In genomic region chr7:44999245-45000095, GRCh38 we compare ENCODE assay signal across 8 cellular contexts. TPM values are rescaled to one million over a fixed set of nuclear protein-coding genes. Genes with fewer than 3 reads are reported as not detected.
DNase-seq lines count a peak whose midpoint lies in the region; ATAC-seq and TF ChIP-seq lines count a peak whose summit lies in the region.

No MANE protein-coding gene starts in this region.

- H3K36me3 Mint-ChIP-seq in activated naive CD4-positive, alpha-beta T cell treated with anti-CD3 and anti-CD28 coated beads, Interleukin-2, amount 50 U/mL, for 72 hours, result peaks cover 12 to 17% of the 10 kb centered on the region in 2 donors

- TF ChIP-seq POLR2A in testis (IDR thresholded peaks at IDR 0.05), result no peak

- H3K9me3 ChIP-seq in SK-N-SH (no peaks in the 10 kb centered on the region), testis (no peaks in the 10 kb centered on the region)

- peak overlapping the region; percentile 80 to 86 for H3K27ac ChIP-seq in SK-N-SH (ENCODE audit: low read depth in 2 of 2, low read length in 1 of 2)
- peak overlapping the region; percentile 85 to 93 for H3K27ac ChIP-seq in testis

- no peak for TF ChIP-seq RAD21 in SK-N-SH (IDR thresholded peaks at IDR 0.05; ENCODE audit: low read length)

- peaks cover 41% of the 10 kb centered on the region for H3K79me2 ChIP-seq in SK-N-SH (ENCODE audit: insufficient read depth)

- TF ChIP-seq EP300 in SK-N-SH (IDR thresholded peaks at IDR 0.05; ENCODE audit: borderline replicate concordance in 1 of 2, low read depth in 1 of 2, low read length in 1 of 2), result 0 out of 4 replicates have a peak, but pooled peaks of 1 of the 2 experiments have one; percentile 11

- ATAC-seq in HG02588 (IDR thresholded peaks at IDR 0.05; ENCODE audit: unreplicated experiment) (peak; percentile 65), omental fat pad (ENCODE audit: low FRiP score) (peak; percentile 98)
- ATAC-seq in activated naive CD4-positive, alpha-beta T cell treated with anti-CD3 and anti-CD28 coated beads, Interleukin-2, amount 50 U/mL, for 72 hours, result peak; percentile 87 to 91

- peak overlapping the region; percentile 75 for H3K9ac ChIP-seq in SK-N-SH

- H3K4me1 ChIP-seq in SK-N-SH (ENCODE audit: control insufficient read depth in 1 of 2, insufficient read depth in 2 of 2, low read depth in 1 of 2, low read length in 1 of 2) (peaks cover 0 to 10% of the 10 kb centered on the region in 2 experiments; a peak in 3 of 4 replicates), testis (peaks cover 9% of the 10 kb centered on the region)

- intact Hi-C loops in testis (cut with DNase I; ENCODE audit: low total_unique reads), result no loop called here

- no peaks in the 10 kb centered on the region for H3K9me3 Mint-ChIP-seq in activated naive CD4-positive, alpha-beta T cell treated with anti-CD3 and anti-CD28 coated beads, Interleukin-2, amount 50 U/mL, for 72 hours

- H3K27me3 ChIP-seq in GM06990 (replicated peaks; ENCODE audit: control insufficient read depth, insufficient read depth, low read length), result no peaks in the 10 kb centered on the region
- no peaks in the 10 kb centered on the region for H3K27me3 ChIP-seq in SK-N-SH (ENCODE audit: insufficient read depth)
- no peaks in the 10 kb centered on the region for H3K27me3 ChIP-seq in testis

- peak overlapping the region; percentile 80 for H3K4me3 ChIP-seq in GM06990 (replicated peaks; ENCODE audit: low read depth, low read length)
- H3K4me3 ChIP-seq in SK-N-SH (ENCODE audit: low read depth in 2 of 2, low read length in 1 of 2), result peak overlapping the region; percentile 48 to 77
- H3K4me3 ChIP-seq in testis, result peak overlapping the region; percentile 75 to 76

- H3K9me2 ChIP-seq in SK-N-SH, result no peaks in the 10 kb centered on the region

- TF ChIP-seq CTCF in GM06990 (IDR thresholded peaks at IDR 0.05; ENCODE audit: insufficient read depth, low read length, poor library complexity, severe bottlenecking), result no peak
- TF ChIP-seq CTCF in SK-N-SH (IDR thresholded peaks at IDR 0.05), result no peak
- no peak for TF ChIP-seq CTCF in omental fat pad (IDR thresholded peaks at IDR 0.05)
- no peak for TF ChIP-seq CTCF in testis (IDR thresholded peaks at IDR 0.05)

- DNase-seq in GM06990 (ENCODE audit: extremely low read depth, insufficient read length) (peak; percentile 100), NCI-H1092 (lab: John Stamatoyannopoulos, UW) (peak; percentile 100), SK-N-SH (peak; percentile 99), glomerular visceral epithelial cell (ENCODE audit: extremely low spot score) (peak; percentile 99), omental fat pad (ENCODE audit: low spot score) (peak; percentile 95), testis (peak; percentile 99)
- DNase-seq in activated naive CD4-positive, alpha-beta T cell treated with anti-CD3 and anti-CD28 coated beads, Interleukin-2, amount 50 U/mL, for 72 hours (ENCODE audit: low spot score in 2 of 2), result peak; percentile 99 to 100

- H2AFZ ChIP-seq in SK-N-SH (ENCODE audit: low read depth), result peak overlapping the region; percentile 100

- peak overlapping the region; percentile 92 to 97 for H3K27ac Mint-ChIP-seq in activated naive CD4-positive, alpha-beta T cell treated with anti-CD3 and anti-CD28 coated beads, Interleukin-2, amount 50 U/mL, for 72 hours

- POLR2A ChIA-PET in SK-N-SH (lab: Yijun Ruan, JAX), result interaction anchor here (0.6 to 3.3 kb wide), 5 partner anchors 14 to 112 kb away, joined by 3 to 28 read pairs (median 6); partner anchors contain the start of genes NACAD and TBRG4

- peak overlapping the region; percentile 78 for H3K4me2 ChIP-seq in SK-N-SH

- 1% methylated on average over 31 of the region's 66 CpGs for WGBS in SK-N-SH (ENCODE audit: low lambda C conversion rate)
- WGBS in testis, 2 donors, result 1% methylated on average over 16 to 61 of the region's 66 CpGs

- CTCF ChIA-PET in SK-N-SH (lab: Yijun Ruan, JAX), result interaction anchor here (0.7 to 2.5 kb wide), 7 partner anchors 12 to 136 kb away, joined by 3 to 12 read pairs (median 7); partner anchors contain the start of gene TBRG4

- peaks cover 5% of the 10 kb centered on the region for H3F3A ChIP-seq in SK-N-SH (replicated peaks; ENCODE audit: insufficient read depth)

- peaks cover 34% of the 10 kb centered on the region for H4K20me1 ChIP-seq in SK-N-SH (ENCODE audit: insufficient read depth)

- H3K36me3 ChIP-seq in GM06990 (ENCODE audit: control insufficient read depth, insufficient read depth, low read length), result no peaks in the 10 kb centered on the region
- no peaks in the 10 kb centered on the region for H3K36me3 ChIP-seq in SK-N-SH (replicated peaks in 1 of 2; ENCODE audit: control insufficient read depth in 1 of 2, insufficient read depth in 2 of 2, low read length in 1 of 2)
- H3K36me3 ChIP-seq in testis (ENCODE audit: low read depth, missing control alignments), result no peaks in the 10 kb centered on the region

TF ChIP-seq in SK-N-SH, 30 proteins besides CTCF, POLR2A, EP300 and RAD21 (continues in another document):
- TF ChIP-seq FOSL2 (IDR thresholded peaks at IDR 0.05; ENCODE audit: borderline replicate concordance, low read depth), result no peak
- TF ChIP-seq MXI1 (IDR thresholded peaks at IDR 0.05; ENCODE audit: low read depth, low read length), result peak; percentile 89
- TF ChIP-seq PBX3 (IDR thresholded peaks at IDR 0.05), result peak; percentile 62
- TF ChIP-seq TAF1 (IDR thresholded peaks at IDR 0.05; ENCODE audit: borderline replicate concordance, low read depth, low read length), result peak; percentile 96
- TF ChIP-seq SMC3 (IDR thresholded peaks at IDR 0.05; ENCODE audit: low read depth, low read length), result no peak; the same call in 1 of the 2 replicates
- peak; percentile 94 for TF ChIP-seq ZBTB33 (IDR thresholded peaks at IDR 0.05; ENCODE audit: borderline replicate concordance, low read depth)
- peak; percentile 52; the same call in 1 of the 2 replicates for TF ChIP-seq NFIC (IDR thresholded peaks at IDR 0.05; ENCODE audit: borderline replicate concordance)
- TF ChIP-seq RCOR1 (IDR thresholded peaks at IDR 0.05; ENCODE audit: low read length), result no peak
- TF ChIP-seq GABPA (IDR thresholded peaks at IDR 0.05; ENCODE audit: low read depth), result peak; percentile 72
- peak; percentile 89 for TF ChIP-seq YY1 (IDR thresholded peaks at IDR 0.05; ENCODE audit: low read depth)
- no peak for TF ChIP-seq RXRA (IDR thresholded peaks at IDR 0.05; ENCODE audit: borderline replicate concordance, low read depth)
- no peak for TF ChIP-seq USF2 (IDR thresholded peaks at IDR 0.05; ENCODE audit: borderline replicate concordance, low read depth, low read length)
- TF ChIP-seq RFX5 (IDR thresholded peaks at IDR 0.05; ENCODE audit: low read length), result 0 out of 2 replicates have a peak, but pooled peaks have one; percentile 38
- TF ChIP-seq TCF12 (IDR thresholded peaks at IDR 0.05), result 0 out of 2 replicates have a peak, but pooled peaks have one; percentile 4
- peak; percentile 97 for TF ChIP-seq CHD2 (IDR thresholded peaks at IDR 0.05; ENCODE audit: low read length, partially characterized antibody)
- peak; percentile 59; the same call in 1 of the 2 replicates for TF ChIP-seq ELF1 (IDR thresholded peaks at IDR 0.05)

RNA-seq across cellular contexts. Expression of gene CCM2, which starts 0.5 kb away (rescaled TPM):
- polyA plus RNA-seq in SK-N-SH (2012; rRNA removed), result 65.6 and 83.2 TPM in 2 replicates
- polyA plus RNA-seq in SK-N-SH (2012; cell fraction: cytosol; rRNA removed), result 46.0 and 71.9 TPM in 2 replicates
- 81.6 and 98.7 TPM in 2 replicates for polyA plus RNA-seq in SK-N-SH (2012; cell fraction: nucleus; rRNA removed)
- 100 to 1,000 TPM in 1 of 2 donors, 10 to 100 TPM in 1; 79.2 to 130 TPM for total RNA-seq in activated naive CD4-positive, alpha-beta T cell treated with anti-CD3 and anti-CD28 coated beads, Interleukin-2, amount 50 U/mL, for 72 hours
- 10 to 100 TPM; 40.5 to 61.7 (median 57.6) TPM for total RNA-seq in omental fat pad
- 10 to 100 TPM; 85.4 to 95.1 TPM for total RNA-seq in testis
- 57.6 TPM for polyA plus RNA-seq in testis (ENCODE audit: insufficient read depth, low read depth, low replicate concordance)

RNA-seq across cellular contexts. Expression of gene MYO1G, which starts 20.7 kb away (rescaled TPM):
- polyA plus RNA-seq in SK-N-SH (2012; rRNA removed) (0.05 and 0.10 TPM in 2 replicates), testis (ENCODE audit: insufficient read depth, low read depth, low replicate concordance) (2.5 TPM)
- 0.01 TPM in 2 replicates for polyA plus RNA-seq in SK-N-SH (2012; cell fraction: cytosol; rRNA removed)
- polyA plus RNA-seq in SK-N-SH (2012; cell fraction: nucleus; rRNA removed), result 0.24 and 0.26 TPM in 2 replicates
- total RNA-seq in activated naive CD4-positive, alpha-beta T cell treated with anti-CD3 and anti-CD28 coated beads, Interleukin-2, amount 50 U/mL, for 72 hours, result 100 to 1,000 TPM; 361 to 532 TPM
- total RNA-seq in omental fat pad (10 to 100 TPM in 1 of 4 donors, 1 to 10 TPM in 3; 2.6 to 14.7 (median 4.0) TPM), testis (1 to 10 TPM in 1 of 2 donors, under 1 TPM in 1; 0.63 to 1.7 TPM)

Comparison
In these comparisons a context has a peak if more than half of its experiments do, and no peak if none do; other contexts are left out.
1. Peak in every context shown above with its lines: DNase-seq, ATAC-seq, H3K4me3 ChIP-seq and H3K27ac ChIP-seq.
2. RNA of gene MYO1G, which starts 20.7 kb away (total RNA-seq): 361 to 532 TPM in activated naive CD4-positive, alpha-beta T cell treated with anti-CD3 and anti-CD28 coated beads, Interleukin-2, amount 50 U/mL, for 72 hours; 2.6 to 14.7 TPM in omental fat pad and 0.63 to 1.7 TPM in testis; every median in the first group is over 10 times any median in the second.